In genomic region chr11:69049490-69049867, GRCh38 we compare ENCODE assay signal across 8 cellular contexts. TPM values are rescaled to one million over a fixed set of nuclear protein-coding genes. Genes with fewer than 3 reads are reported as not detected.
DNase-seq lines count a peak whose midpoint lies in the region; ATAC-seq and TF ChIP-seq lines count a peak whose summit lies in the region.

No MANE protein-coding gene starts in this region.

- H3K9me3 ChIP-seq in OCI-LY1 (ENCODE audit: low read length) (no peaks in the 10 kb centered on the region), breast epithelium (no peaks in the 10 kb centered on the region), tibial artery (no peaks in the 10 kb centered on the region)

- H2AFZ ChIP-seq in OCI-LY1 (ENCODE audit: low read length) = no peak overlapping the region

- H3F3A ChIP-seq in OCI-LY1 (ENCODE audit: insufficient read depth, low read length) = no peaks in the 10 kb centered on the region

- peak; percentile 18 for DNase-seq in ELR (ENCODE audit: low read depth)
- DNase-seq in breast epithelium (ENCODE audit: low spot score in 2 of 2) = no peak
- DNase-seq in lower leg skin (ENCODE audit: low spot score in 2 of 2) = no peak
- no peak for DNase-seq in tibial artery
- no peak for DNase-seq in stimulated activated naive CD4-positive, alpha-beta T cell treated with Interleukin-2 at 50 U/mL for 16 hours (lab: John Stamatoyannopoulos, UW)

- peak overlapping the region; percentile 86 for H3K9ac ChIP-seq in OCI-LY1 (ENCODE audit: low read length)

- TF ChIP-seq POLR2A in breast epithelium (IDR thresholded peaks at IDR 0.05) = no peak
- no peak for TF ChIP-seq POLR2A in lower leg skin (IDR thresholded peaks at IDR 0.05)

- no peaks in the 10 kb centered on the region for H3K79me2 ChIP-seq in OCI-LY1 (ENCODE audit: insufficient read depth, low read length)

- H3K27me3 ChIP-seq in OCI-LY1 (ENCODE audit: insufficient read depth, low read length) (no peaks in the 10 kb centered on the region), breast epithelium (no peaks in the 10 kb centered on the region), tibial artery (no peaks in the 10 kb centered on the region)

- TF ChIP-seq CTCF in OCI-LY1 (IDR thresholded peaks at IDR 0.05; ENCODE audit: low read length) = no peak
- TF ChIP-seq CTCF in breast epithelium (IDR thresholded peaks at IDR 0.05) = no peak
- no peak for TF ChIP-seq CTCF in lower leg skin (IDR thresholded peaks at IDR 0.05)
- TF ChIP-seq CTCF in tibial artery (IDR thresholded peaks at IDR 0.05) = no peak

- H3K27ac ChIP-seq in OCI-LY1 (ENCODE audit: low read depth, low read length, poor library complexity, severe bottlenecking) (no peak overlapping the region), breast epithelium (peak overlapping the region; percentile 83 to 89), tibial artery (peak overlapping the region; percentile 94 to 99)

- H3K4me2 ChIP-seq in OCI-LY1 (ENCODE audit: low read length) = peak overlapping the region; percentile 89

- intact Hi-C loops in breast epithelium (cut with DNase I; ENCODE audit: low total_unique reads) = no loop called here
- intact Hi-C loops in lower leg skin (cut with DNase I; ENCODE audit: low total_unique reads) = no loop called here
- intact Hi-C loops in tibial artery (cut with DNase I; ENCODE audit: low total_unique reads) = loop anchor here (5.0 kb wide), 1 partner anchor 37 kb away; the partner anchor contains the start of gene MRGPRF

- 4 to 7% methylated on average over 15 of the region's 15 CpGs for WGBS in lower leg skin, 2 donors

- H3K4me1 ChIP-seq in OCI-LY1 (ENCODE audit: insufficient read depth, low read length, severe bottlenecking) = peaks cover 50% of the 10 kb centered on the region
- peaks cover 0 to 7% of the 10 kb centered on the region in 2 donors for H3K4me1 ChIP-seq in breast epithelium
- H3K4me1 ChIP-seq in tibial artery = peaks cover 0 to 54% (median 41%) of the 10 kb centered on the region in 4 donors

- H4K20me1 ChIP-seq in OCI-LY1 (ENCODE audit: insufficient read depth, low read length) = no peaks in the 10 kb centered on the region

- H3K4me3 ChIP-seq in OCI-LY1 (ENCODE audit: low read depth, low read length, poor library complexity, severe bottlenecking) (peak overlapping the region; percentile 96), breast epithelium (peak overlapping the region; percentile 87 to 97 (median 94)), lower leg skin (ENCODE audit: low read depth, poor library complexity, severe bottlenecking) (peak overlapping the region; percentile 81), tibial artery (peak overlapping the region; percentile 95 to 100)

- no peaks in the 10 kb centered on the region for H3K9me2 ChIP-seq in OCI-LY1 (ENCODE audit: low read depth, low read length)

- H3K36me3 ChIP-seq in OCI-LY1 (ENCODE audit: insufficient read depth, low read length) (peaks cover 9% of the 10 kb centered on the region; the same call in 1 of the 2 replicates), breast epithelium (no peaks in the 10 kb centered on the region), tibial artery (peaks cover 6 to 14% (median 9%) of the 10 kb centered on the region in 3 donors)

- ATAC-seq in GM18861 (IDR thresholded peaks at IDR 0.05; ENCODE audit: unreplicated experiment) (no peak), HG02678 (IDR thresholded peaks at IDR 0.05; ENCODE audit: unreplicated experiment) (no peak)

RNA-seq across cellular contexts. Expression of gene TPCN2, which starts 0.7 kb away (rescaled TPM):
- total RNA-seq in breast epithelium (10 to 100 TPM; 13.0 to 18.0 (median 13.8) TPM), lower leg skin (10 to 100 TPM; 12.7 to 16.9 (median 14.2) TPM)

RNA-seq across cellular contexts. Expression of gene MRGPRF, which starts 36.4 kb away (rescaled TPM):
- 10 to 100 TPM in 2 of 3 donors, 1 to 10 TPM in 1; 5.9 to 21.3 (median 12.9) TPM for total RNA-seq in breast epithelium
- total RNA-seq in lower leg skin = 10 to 100 TPM in 2 of 4 donors, 1 to 10 TPM in 1, under 1 TPM in 1; 0.84 to 11.0 (median 7.3) TPM
